In genomic region chr5:91146221-91146620, GRCh38 we compare ENCODE assay signal across 20 cellular contexts.
DNase-seq lines count a peak whose midpoint lies in the region; ATAC-seq and TF ChIP-seq lines count a peak whose summit lies in the region.
"Had no signal": no experiment of that assay in that cellular context is flagged by ENCODE, and none has a peak within 500 bp of the region (broad histone marks: within the 10 kb centered on the region; RNA-seq: fewer than 3 reads in every experiment).

No MANE protein-coding gene starts in this region.

- H3K9me3 ChIP-seq in SK-N-MC (ENCODE audit: low read depth, low read length) = no peaks in the 10 kb centered on the region
- H3K9me3 ChIP-seq in smooth muscle cell (replicated peaks; ENCODE audit: low read depth) = no peaks in the 10 kb centered on the region
- H3K9me3 ChIP-seq: ascending aorta, gastroesophageal sphincter had no signal

- no peak for ATAC-seq in HG03432 (IDR thresholded peaks at IDR 0.05; ENCODE audit: unreplicated experiment)
- ATAC-seq: activated CD8-positive, alpha-beta T cell treated with anti-CD3 and anti-CD28 coated beads, Interleukin-2, amount 10 ng/mL, durations not matched to agents 7 days and 5 days had no signal

- H3K4me3 Mint-ChIP-seq in activated T-cell treated with anti-CD3 and anti-CD28 coated beads, Interleukin-2, amount 50 U/mL, for 24 hours = no peak overlapping the region
- H3K4me3 Mint-ChIP-seq: activated CD8-positive, alpha-beta T cell treated with anti-CD3 and anti-CD28 coated beads, Interleukin-2, amount 10 ng/mL, durations not matched to agents 7 days and 5 days had no signal

- peaks cover 11% of the 10 kb centered on the region for H3K27me3 Mint-ChIP-seq in activated T-cell treated with anti-CD3 and anti-CD28 coated beads, Interleukin-2, amount 50 U/mL, for 24 hours

- no peak for TF ChIP-seq CTCF in smooth muscle cell (IDR thresholded peaks at IDR 0.05; ENCODE audit: borderline replicate concordance, insufficient read depth, poor library complexity, severe bottlenecking)
- TF ChIP-seq CTCF in dorsolateral prefrontal cortex (IDR thresholded peaks at IDR 0.05 in 54 of 56, conservative IDR thresholded peaks at IDR 0.05 in 2 of 56; ENCODE audit: low read depth in 1 of 56, partially characterized antibody in 56 of 56) = no peak

- H4K20me1 ChIP-seq in smooth muscle cell (ENCODE audit: low read depth) = no peaks in the 10 kb centered on the region
- H4K20me1 ChIP-seq: BLaER1 treated with 17β-estradiol and CSF1 and Interleukin-3, amounts not matched to agents 10 nM and 100 nM had no signal

- no peak overlapping the region for H3K9ac ChIP-seq in SK-N-MC (ENCODE audit: insufficient read length)
- no peak overlapping the region for H3K9ac ChIP-seq in smooth muscle cell (ENCODE audit: low read depth)
- H3K9ac ChIP-seq: BLaER1 treated with 17β-estradiol and CSF1 and Interleukin-3, amounts not matched to agents 10 nM and 100 nM had no signal

- H3K27ac ChIP-seq in SK-N-MC = peak overlapping the region; percentile 1; the same call in 1 of the 2 replicates
- H3K27ac ChIP-seq in smooth muscle cell (ENCODE audit: low read depth) = peak overlapping the region; percentile 16
- H3K27ac ChIP-seq in dorsolateral prefrontal cortex = peak overlapping the region in 3 of 59 donors; percentile 4 to 57 (median 19)
- no peak overlapping the region for H3K27ac ChIP-seq in caudate nucleus (ENCODE audit: low read depth, low read length)
- H3K27ac ChIP-seq: BLaER1 treated with 17β-estradiol and CSF1 and Interleukin-3, amounts not matched to agents 10 nM and 100 nM had no signal

- no peaks in the 10 kb centered on the region for H3K36me3 ChIP-seq in SK-N-MC (ENCODE audit: insufficient read depth, low read length)
- H3K36me3 ChIP-seq in smooth muscle cell (ENCODE audit: low read depth) = no peaks in the 10 kb centered on the region
- H3K36me3 ChIP-seq: ascending aorta, gastroesophageal sphincter had no signal

- no peak for TF ChIP-seq EP300 in Ishikawa (IDR thresholded peaks at IDR 0.05; ENCODE audit: borderline replicate concordance)

- no peaks in the 10 kb centered on the region for H3K36me3 Mint-ChIP-seq in activated T-cell treated with anti-CD3 and anti-CD28 coated beads, Interleukin-2, amount 50 U/mL, for 24 hours (ENCODE audit: low read depth)

- peaks cover 15% of the 10 kb centered on the region for H3K4me1 ChIP-seq in smooth muscle cell (ENCODE audit: low read depth)

- intact Hi-C loops in dorsolateral prefrontal cortex (cut with DNase I) = no loop called here

- WGBS in smooth muscle cell (ENCODE audit: low lambda C conversion rate) = 23% methylated on average over 4 of the region's 4 CpGs

- no peak overlapping the region for H3K27ac Mint-ChIP-seq in activated T-cell treated with anti-CD3 and anti-CD28 coated beads, Interleukin-2, amount 50 U/mL, for 24 hours
- H3K27ac Mint-ChIP-seq: activated CD8-positive, alpha-beta T cell treated with anti-CD3 and anti-CD28 coated beads, Interleukin-2, amount 10 ng/mL, durations not matched to agents 7 days and 5 days had no signal

- peak overlapping the region; percentile 30 for H2AFZ ChIP-seq in smooth muscle cell (ENCODE audit: low read depth)

- H3K27me3 ChIP-seq in smooth muscle cell (ENCODE audit: low read depth) (no peaks in the 10 kb centered on the region), dorsolateral prefrontal cortex (no peaks in the 10 kb centered on the region)
- H3K27me3 ChIP-seq: ascending aorta; BLaER1 treated with 17β-estradiol and CSF1 and Interleukin-3, amounts not matched to agents 10 nM and 100 nM; gastroesophageal sphincter had no signal

- peak overlapping the region; percentile 28 for H3K4me2 ChIP-seq in smooth muscle cell
- H3K4me2 ChIP-seq: BLaER1 treated with 17β-estradiol and CSF1 and Interleukin-3, amounts not matched to agents 10 nM and 100 nM had no signal

- H3F3A ChIP-seq in smooth muscle cell (ENCODE audit: low read depth) = no peaks in the 10 kb centered on the region

- no peaks in the 10 kb centered on the region for H3K9me3 Mint-ChIP-seq in activated T-cell treated with anti-CD3 and anti-CD28 coated beads, Interleukin-2, amount 50 U/mL, for 24 hours

- H3K4me1 Mint-ChIP-seq in activated T-cell treated with anti-CD3 and anti-CD28 coated beads, Interleukin-2, amount 50 U/mL, for 24 hours (ENCODE audit: low read depth) = peaks cover 8% of the 10 kb centered on the region

- DNase-seq in SK-N-MC (ENCODE audit: low read depth, low spot score) (no peak), foreskin melanocyte (peak; percentile 97), smooth muscle cell (lab: John Stamatoyannopoulos, UW; ENCODE audit: unreplicated experiment) (no peak), dorsolateral prefrontal cortex (no peak), caudate nucleus (lab: John Stamatoyannopoulos, UW) (no peak)
- DNase-seq in activated T-cell treated with anti-CD3 and anti-CD28 coated beads, Interleukin-2, amount 50 U/mL, for 24 hours = no peak
- DNase-seq: activated CD8-positive, alpha-beta T cell treated with anti-CD3 and anti-CD28 coated beads, Interleukin-2, amount 10 ng/mL, durations not matched to agents 7 days and 5 days; DND-41; effector CD8-positive, alpha-beta T cell; H7; Kasumi-1; NCI-H2081 treated with DMSO at 0.1 percent for 48 hours; NK-92 treated with Interleukin-12 subunit alpha and Interleukin-12 subunit beta, amount 100 ng/mL, for 24 hours; stimulated activated CD4-positive, alpha-beta T cell treated with anti-CD3 and anti-CD28 coated beads, Interleukin-15, amount 100 ng/mL, for 24 hours; substantia nigra had no signal

- no peaks in the 10 kb centered on the region for H3K79me2 ChIP-seq in smooth muscle cell (ENCODE audit: low read depth)

- no peak for TF ChIP-seq RAD21 in Ishikawa (IDR thresholded peaks at IDR 0.05; ENCODE audit: low read depth)

- peak overlapping the region; percentile 34; the same call in 1 of the 2 replicates for H3K4me3 ChIP-seq in SK-N-MC
- H3K4me3 ChIP-seq in smooth muscle cell = no peak overlapping the region
- no peak overlapping the region for H3K4me3 ChIP-seq in dorsolateral prefrontal cortex
- H3K4me3 ChIP-seq: ascending aorta; BLaER1 treated with 17β-estradiol and CSF1 and Interleukin-3, amounts not matched to agents 10 nM and 100 nM; gastroesophageal sphincter had no signal

TF ChIP-seq in Ishikawa, 13 proteins besides CTCF, POLR2A, EP300 and RAD21:
- peak; percentile 46; the same call in 1 of the 2 replicates for TF ChIP-seq CEBPB (IDR thresholded peaks at IDR 0.05)
- TF ChIP-seq FOXM1 (IDR thresholded peaks at IDR 0.05; ENCODE audit: borderline replicate concordance, low read depth) = no peak
